ENCODE assay signal across 11 cellular contexts in the genomic region with DNA sequence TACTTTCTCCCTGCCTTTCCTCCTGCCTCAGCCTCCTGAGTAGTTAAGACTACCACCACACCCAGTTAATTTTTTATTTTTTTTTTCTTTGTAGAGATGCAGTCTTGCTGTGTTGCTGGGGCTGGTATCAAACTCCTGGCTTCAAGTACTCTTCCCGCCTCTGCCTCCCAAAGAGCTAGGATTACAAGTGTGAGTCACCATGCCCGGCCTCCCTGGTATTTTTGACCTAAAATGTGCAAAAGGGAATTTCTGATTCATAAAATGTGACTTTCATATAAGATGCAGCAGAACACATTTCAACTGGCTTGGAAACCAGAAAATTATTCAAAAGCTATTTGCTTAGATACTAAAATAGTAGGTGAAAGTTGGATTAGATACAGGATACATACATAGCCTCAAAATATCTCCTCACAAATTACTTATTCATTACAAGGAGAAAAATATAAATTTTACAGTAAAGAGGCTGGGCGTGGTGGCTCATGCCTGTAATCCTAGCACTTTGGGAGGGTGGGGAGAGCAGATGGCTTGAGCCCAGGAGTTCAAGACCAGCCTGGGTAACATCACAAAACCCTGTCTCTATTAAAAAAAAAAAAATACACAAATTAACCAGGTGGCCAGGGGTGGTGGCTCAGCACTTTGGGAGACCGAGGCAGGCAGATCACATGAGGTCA. TPM values are rescaled to one million over a fixed set of nuclear protein-coding genes. Genes with fewer than 3 reads are reported as not detected.
DNase-seq lines count a peak whose midpoint lies in the region; ATAC-seq, FAIRE-seq and TF ChIP-seq lines count a peak whose summit lies in the region.
"Had no signal": no experiment of that assay in that cellular context is flagged by ENCODE, and none has a peak within 500 bp of the region (broad histone marks: within the 10 kb centered on the region; RNA-seq: fewer than 3 reads in every experiment).

No MANE protein-coding gene starts in this region.

- TF ChIP-seq CTCF in AG09319 (IDR thresholded peaks at IDR 0.05; ENCODE audit: low read depth, low read length) (no peak), bronchial epithelial cell (IDR thresholded peaks at IDR 0.05; ENCODE audit: insufficient read depth, low read length, severe bottlenecking) (no peak), kidney (IDR thresholded peaks at IDR 0.05; ENCODE audit: borderline replicate concordance, extremely low read depth, insufficient read depth) (no peak)

- H3K4me3 ChIP-seq in MG63 (no peak overlapping the region), bronchial epithelial cell (ENCODE audit: low read depth, low read length) (no peak overlapping the region), kidney (ENCODE audit: low read length in 2 of 2) (no peak overlapping the region)
- H3K4me3 ChIP-seq: GM12878 had no signal

- H3K27ac ChIP-seq in kidney (ENCODE audit: low read depth in 2 of 2, low read length in 2 of 2): no peak overlapping the region

- no peak for ATAC-seq in HG03469 (IDR thresholded peaks at IDR 0.05; ENCODE audit: unreplicated experiment)
- ATAC-seq: GM12878 had no signal

- FAIRE-seq in bronchial epithelial cell (lab: Jason Lieb, UNC) (no peak), kidney (lab: Jason Lieb, UNC) (no peak)
- FAIRE-seq: GM12878 had no signal

- no peak overlapping the region for H3K9ac ChIP-seq in kidney (ENCODE audit: low read length in 2 of 2)

- DNase-seq in AG09319 (ENCODE audit: extremely low read depth, low read depth) (peak; percentile 56), MG63 (peak; percentile 78), bronchial epithelial cell (ENCODE audit: low read depth) (peak; percentile 40), myocyte (ENCODE audit: low read depth) (peak; percentile 60), kidney (no peak)
- no peak for DNase-seq in stimulated activated naive CD4-positive, alpha-beta T cell (lab: John Stamatoyannopoulos, UW)
- no peak for DNase-seq in stimulated activated CD4-positive, alpha-beta T cell treated with anti-CD3 and anti-CD28 coated beads, Interleukin-4, amount 100 ng/mL, for 4 hours
- DNase-seq: immature natural killer cell, NCI-H82 had no signal

- intact Hi-C loops in kidney (cut with DNase I): loop anchor here (10.0 kb wide), 1 partner anchor 129 kb away; no protein-coding TSS in a partner anchor

- H3K36me3 ChIP-seq in MG63 (no peaks in the 10 kb centered on the region; the same call in 1 of the 2 replicates), bronchial epithelial cell (ENCODE audit: control insufficient read depth, insufficient read depth, low read length) (peaks cover 3% of the 10 kb centered on the region), kidney (ENCODE audit: control insufficient read depth in 1 of 2, insufficient read depth in 2 of 2, low read length in 2 of 2) (peaks cover 0 to 4% of the 10 kb centered on the region in 2 donors)

- H3K27me3 ChIP-seq in MG63 (no peaks in the 10 kb centered on the region), bronchial epithelial cell (ENCODE audit: control insufficient read depth, insufficient read depth, low read length) (no peaks in the 10 kb centered on the region)

- no peaks in the 10 kb centered on the region for H3K4me1 ChIP-seq in kidney (ENCODE audit: control insufficient read depth in 1 of 2, insufficient read depth in 1 of 2, low read depth in 1 of 2, low read length in 2 of 2)

- H3K9me3 ChIP-seq in MG63: no peaks in the 10 kb centered on the region
- no peaks in the 10 kb centered on the region for H3K9me3 ChIP-seq in kidney (ENCODE audit: control insufficient read depth in 1 of 2, low read length in 2 of 2)

RNA-seq across cellular contexts. Expression of gene MAP4, which starts 32.0 kb away (rescaled TPM):
- total RNA-seq in MG63 (2014; rRNA removed; shearing (Covaris generic); ENCODE audit: low replicate concordance): 38.5 and 46.2 TPM in 2 replicates
- 44.8 and 73.2 TPM in 2 replicates for total RNA-seq in bronchial epithelial cell
- 210 and 343 TPM in 2 replicates for total RNA-seq in myocyte
- polyA plus RNA-seq in myocyte (2012): 239 TPM
- 239 TPM for total RNA-seq in kidney
- polyA plus RNA-seq in kidney (ENCODE audit: insufficient read depth, low read depth, low replicate concordance): 69.6 TPM

Comparison
In these comparisons a context has a peak if more than half of its experiments do, and no peak if none do; other contexts are left out.
1. DNase-seq: peak in AG09319 (single experiment), MG63 (single experiment), bronchial epithelial cell (single experiment) and myocyte (single experiment); none in stimulated activated naive CD4-positive, alpha-beta T cell (0 of 6), kidney (single experiment) and stimulated activated CD4-positive, alpha-beta T cell treated with anti-CD3 and anti-CD28 coated beads, Interleukin-4, amount 100 ng/mL, for 4 hours (0 of 2).